1 cellular context compared by ENCODE assay signal in the genomic region with DNA sequence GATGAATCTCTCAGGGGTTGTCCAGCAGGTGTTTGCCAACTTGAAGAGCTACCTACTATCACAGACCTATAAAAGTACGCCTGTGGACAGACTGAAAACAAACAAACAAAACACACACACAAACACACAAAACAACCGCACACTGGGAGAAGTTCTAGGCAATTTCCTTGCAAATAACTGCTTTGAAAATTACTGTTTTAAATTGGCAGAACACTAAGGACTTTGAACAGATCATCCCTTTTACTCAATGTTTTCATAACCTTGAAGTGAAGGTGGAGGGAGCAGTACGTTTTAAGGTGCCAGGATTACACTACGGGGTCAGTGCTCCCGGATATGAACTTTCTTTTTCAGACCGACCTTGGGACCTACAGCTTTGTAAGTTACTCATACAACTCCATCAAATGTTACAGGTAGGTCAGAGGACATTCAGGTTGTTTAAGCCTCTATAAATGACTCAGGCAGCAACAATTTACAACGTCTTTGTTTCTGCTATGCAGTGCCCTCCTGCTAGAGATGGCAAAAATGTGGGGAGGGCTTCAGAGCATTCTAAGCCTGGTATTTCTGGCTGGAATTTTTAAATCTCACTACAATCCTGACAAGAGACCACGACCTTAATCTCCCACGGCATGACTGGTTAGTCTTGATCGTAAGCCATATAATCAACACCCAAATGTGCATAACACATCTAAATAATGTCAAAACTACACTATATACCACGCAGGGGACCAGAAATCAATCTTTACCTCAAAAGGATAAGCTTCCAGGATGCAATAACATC.
TF ChIP-seq lines count a peak whose summit lies in the region.

No MANE protein-coding gene starts in this region.

TF ChIP-seq in SK-N-SH treated with all-trans-retinoic acid at 6 μM for 48 hours, 23 proteins besides CTCF, POLR2A, EP300 and RAD21 (continued from another document):
- TF ChIP-seq, protein P1, sequence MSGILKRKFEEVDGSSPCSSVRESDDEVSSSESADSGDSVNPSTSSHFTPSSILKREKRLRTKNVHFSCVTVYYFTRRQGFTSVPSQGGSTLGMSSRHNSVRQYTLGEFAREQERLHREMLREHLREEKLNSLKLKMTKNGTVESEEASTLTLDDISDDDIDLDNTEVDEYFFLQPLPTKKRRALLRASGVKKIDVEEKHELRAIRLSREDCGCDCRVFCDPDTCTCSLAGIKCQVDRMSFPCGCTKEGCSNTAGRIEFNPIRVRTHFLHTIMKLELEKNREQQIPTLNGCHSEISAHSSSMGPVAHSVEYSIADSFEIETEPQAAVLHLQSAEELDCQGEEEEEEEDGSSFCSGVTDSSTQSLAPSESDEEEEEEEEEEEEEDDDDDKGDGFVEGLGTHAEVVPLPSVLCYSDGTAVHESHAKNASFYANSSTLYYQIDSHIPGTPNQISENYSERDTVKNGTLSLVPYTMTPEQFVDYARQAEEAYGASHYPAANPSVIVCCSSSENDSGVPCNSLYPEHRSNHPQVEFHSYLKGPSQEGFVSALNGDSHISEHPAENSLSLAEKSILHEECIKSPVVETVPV (CRISPR knock-in tag; IDR thresholded peaks at IDR 0.05), result no peak
- TF ChIP-seq SNAI2 (CRISPR knock-in tag; IDR thresholded peaks at IDR 0.05) (no peak), ARNTL (CRISPR knock-in tag; IDR thresholded peaks at IDR 0.05; ENCODE audit: borderline replicate concordance, low read depth) (no peak), ZC3H10 (CRISPR knock-in tag; IDR thresholded peaks at IDR 0.05) (no peak), PPARA (CRISPR knock-in tag; IDR thresholded peaks at IDR 0.05; ENCODE audit: borderline replicate concordance) (no peak), ZNF70 (CRISPR knock-in tag; IDR thresholded peaks at IDR 0.05) (no peak)
- TF ChIP-seq, protein P2, sequence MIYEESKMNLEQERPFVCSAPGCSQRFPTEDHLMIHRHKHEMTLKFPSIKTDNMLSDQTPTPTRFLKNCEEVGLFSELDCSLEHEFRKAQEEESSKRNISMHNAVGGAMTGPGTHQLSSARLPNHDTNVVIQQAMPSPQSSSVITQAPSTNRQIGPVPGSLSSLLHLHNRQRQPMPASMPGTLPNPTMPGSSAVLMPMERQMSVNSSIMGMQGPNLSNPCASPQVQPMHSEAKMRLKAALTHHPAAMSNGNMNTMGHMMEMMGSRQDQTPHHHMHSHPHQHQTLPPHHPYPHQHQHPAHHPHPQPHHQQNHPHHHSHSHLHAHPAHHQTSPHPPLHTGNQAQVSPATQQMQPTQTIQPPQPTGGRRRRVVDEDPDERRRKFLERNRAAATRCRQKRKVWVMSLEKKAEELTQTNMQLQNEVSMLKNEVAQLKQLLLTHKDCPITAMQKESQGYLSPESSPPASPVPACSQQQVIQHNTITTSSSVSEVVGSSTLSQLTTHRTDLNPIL (CRISPR knock-in tag; IDR thresholded peaks at IDR 0.05; ENCODE audit: low read depth), result no peak
TF ChIP-seq in SK-N-SH treated with all-trans-retinoic acid at 6 μM for 48 hours: peak in this region for 0.
